Comparison of ENCODE assay signal across 10 cellular contexts in the genomic region with DNA sequence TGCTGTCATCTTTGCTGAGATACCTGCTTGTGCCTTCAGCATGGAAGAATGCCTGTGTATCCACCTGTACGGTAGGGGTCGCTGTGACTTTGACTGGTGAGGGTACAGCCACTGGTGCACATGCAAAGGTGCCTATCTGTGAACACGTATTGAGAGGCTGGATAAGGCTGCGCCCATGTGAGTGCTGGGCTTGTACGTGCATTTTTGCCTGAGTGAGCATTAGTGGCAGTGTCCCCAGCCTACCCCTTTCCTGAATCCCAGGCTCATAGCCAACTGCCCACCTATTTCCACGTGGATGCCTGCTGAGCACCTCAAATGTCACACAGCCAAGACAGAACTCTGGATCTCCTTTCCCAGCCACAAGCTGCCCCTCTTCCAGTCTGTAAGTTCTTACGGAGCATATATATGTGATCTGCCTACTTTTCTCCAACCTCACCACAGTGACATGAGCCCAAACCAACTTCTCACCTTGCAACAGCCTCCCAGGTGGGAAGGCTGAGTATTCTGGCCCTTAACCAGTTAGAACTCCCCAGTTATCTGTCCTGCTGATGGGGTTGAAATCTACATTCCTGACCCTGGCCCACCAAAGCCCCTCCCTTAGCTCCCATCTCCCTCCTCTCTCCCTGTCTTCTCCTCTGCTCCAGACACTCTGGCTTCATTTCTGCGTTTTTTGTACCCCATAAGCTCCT. TPM values are rescaled to one million over a fixed set of nuclear protein-coding genes. Genes with fewer than 3 reads are reported as not detected.
DNase-seq lines count a peak whose midpoint lies in the region; ATAC-seq, FAIRE-seq and TF ChIP-seq lines count a peak whose summit lies in the region.
"Had no signal": no experiment of that assay in that cellular context is flagged by ENCODE, and none has a peak within 500 bp of the region (broad histone marks: within the 10 kb centered on the region; RNA-seq: fewer than 3 reads in every experiment).

No MANE protein-coding gene starts in this region.

- H3K36me3 ChIP-seq in HepG2 (replicated peaks in 1 of 2; ENCODE audit: control insufficient read depth in 1 of 2, insufficient read depth in 2 of 2, low read length in 2 of 2) (no peaks in the 10 kb centered on the region; a peak in 1 of 5 replicates), right lobe of liver (no peaks in the 10 kb centered on the region), GM12878 (ENCODE audit: control insufficient read depth in 2 of 2, insufficient read depth in 2 of 2, low read length in 1 of 2) (no peaks in the 10 kb centered on the region), right atrium auricular region (no peaks in the 10 kb centered on the region)

- H3K9me3 ChIP-seq in HepG2 (ENCODE audit: low read length) (peaks cover 9% of the 10 kb centered on the region; the same call in 1 of the 2 replicates), right lobe of liver (no peaks in the 10 kb centered on the region), GM12878 (replicated peaks; ENCODE audit: control insufficient read depth, insufficient read depth, low read length) (peaks cover 2% of the 10 kb centered on the region; the same call in 1 of the 3 replicates), right atrium auricular region (peaks cover 0 to 4% of the 10 kb centered on the region in 2 donors)

- H3K4me1 ChIP-seq in HepG2 (ENCODE audit: insufficient read depth, low read length) (peaks cover 70% of the 10 kb centered on the region), right lobe of liver (peaks cover 0 to 59% (median 28%) of the 10 kb centered on the region in 4 donors), GM12878 (ENCODE audit: control insufficient read depth, insufficient read depth, low read length) (no peaks in the 10 kb centered on the region), right atrium auricular region (peaks cover 0 to 16% of the 10 kb centered on the region in 2 donors)

- H3K4me1 Mint-ChIP-seq in T-helper 2 cell treated with Interferon-gamma antibody and Interleukin-4, amounts not matched to agents 5 μg/mL and 100 μg/mL, for 36 hours (ENCODE audit: low read depth) = peaks cover 6% of the 10 kb centered on the region

- H3K4me3 Mint-ChIP-seq in T-helper 2 cell treated with Interferon-gamma antibody and Interleukin-4, amounts not matched to agents 5 μg/mL and 100 μg/mL, for 36 hours = no peak overlapping the region

- TF ChIP-seq RAD21 in HepG2 (CRISPR knock-in tag; IDR thresholded peaks at IDR 0.05) = no peak
- TF ChIP-seq RAD21 in GM12878 (IDR thresholded peaks at IDR 0.05; ENCODE audit: insufficient read depth, low read depth, low read length) = no peak

- BruUV-seq in HepG2 (replicated peaks; lab: Mats Ljungman, UMichigan) = no TSS peak
- no TSS peak for BruUV-seq in GM12878 (replicated peaks; lab: Mats Ljungman, UMichigan)

- TF ChIP-seq POLR2A in HepG2 (IDR thresholded peaks at IDR 0.05; ENCODE audit: insufficient read depth in 1 of 2, low read depth in 2 of 2, low read length in 2 of 2) (peak in 1 of 2 experiments; percentile 89), right lobe of liver (IDR thresholded peaks at IDR 0.05) (no peak), GM12878 (IDR thresholded peaks at IDR 0.05; ENCODE audit: low read depth, low read length) (no peak)

- in situ Hi-C loops in HepG2 (cut with HindIII; ENCODE audit: extremely low pct_ligation_motif_present, low pct_unique_long_range_greater_than_20kb) (no loop called here), GM12878 (cut with MboI) (no loop called here)

- H3K79me2 ChIP-seq in HepG2 (ENCODE audit: insufficient read depth, low read length) (peaks cover 8% of the 10 kb centered on the region), GM12878 (ENCODE audit: control insufficient read depth, insufficient read depth, low read length) (no peaks in the 10 kb centered on the region)

- intact Hi-C loops in HepG2 (cut with micrococcal nuclease; ENCODE audit: unreplicated experiment) = loop anchor here (1.0 kb wide), 1 partner anchor 19 kb away; a partner anchor contains a TSS
- intact Hi-C loops in right lobe of liver (cut with DNase I) = no loop called here
- intact Hi-C loops in GM12878 (cut with micrococcal nuclease; ENCODE audit: unreplicated experiment) = no loop called here

- peak overlapping the region; percentile 71 for H3K27ac ChIP-seq in HepG2 (ENCODE audit: extremely low read length, insufficient read depth, low read length)
- H3K27ac ChIP-seq in right lobe of liver = no peak overlapping the region
- H3K27ac ChIP-seq in GM12878 (ENCODE audit: control insufficient read depth, insufficient read depth) = no peak overlapping the region
- H3K27ac ChIP-seq in right atrium auricular region = peak overlapping the region in 1 of 2 donors; percentile 68

- H3K27ac Mint-ChIP-seq in T-helper 2 cell treated with Interferon-gamma antibody and Interleukin-4, amounts not matched to agents 5 μg/mL and 100 μg/mL, for 36 hours = no peak overlapping the region
- H3K27ac Mint-ChIP-seq: CD4-positive, alpha-beta T cell had no signal

- peak overlapping the region; percentile 64 for H2AFZ ChIP-seq in HepG2 (ENCODE audit: low read length)
- no peak overlapping the region for H2AFZ ChIP-seq in GM12878 (ENCODE audit: control insufficient read depth, low read depth, low read length)

- TF ChIP-seq CTCF in HepG2 (CRISPR knock-in tag; IDR thresholded peaks at IDR 0.05) (peak; percentile 97), right lobe of liver (IDR thresholded peaks at IDR 0.05) (peak in 1 of 4 donors; percentile 22), GM12878 (IDR thresholded peaks at IDR 0.05 in 2 of 3, conservative IDR thresholded peaks at IDR 0.05 in 1 of 3; ENCODE audit: control insufficient read depth in 2 of 3, extremely low read depth in 1 of 3, insufficient read depth in 1 of 3, low read depth in 3 of 3, low read length in 3 of 3) (peak in 2 of 3 experiments; percentile 2 to 19; a peak in 2 of 6 replicates), right atrium auricular region (IDR thresholded peaks at IDR 0.05) (no peak)

- CTCF ChIA-PET in HepG2 (lab: Yijun Ruan, JAX; ENCODE audit: low intra/inter-chr PET ratio, low total read pairs) (interaction anchor here (1.1 kb wide), 1 partner anchor 9 kb away, joined by 3 read pairs; no protein-coding TSS in a partner anchor), GM12878 (lab: Yijun Ruan, JAX) (interaction anchor here (1.5 kb wide), 1 partner anchor 181 kb away, joined by 4 read pairs; no protein-coding TSS in a partner anchor)

- 42% methylated on average over 8 of the region's 8 CpGs for WGBS in HepG2 (ENCODE audit: low lambda C conversion rate)
- 66% methylated on average over 7 of the region's 8 CpGs for WGBS in right lobe of liver (ENCODE audit: insufficient coverage, low coverage, low lambda C conversion rate, missing lambda C conversion rate)
- WGBS in GM12878 (ENCODE audit: insufficient coverage, insufficient replicate concordance, low lambda C conversion rate, missing lambda C conversion rate) = 26% methylated on average over 8 of the region's 8 CpGs

- peak; percentile 68 for FAIRE-seq in HepG2 (lab: Jason Lieb, UNC)
- FAIRE-seq in GM12878 (lab: Jason Lieb, UNC) = no peak
- FAIRE-seq in frontal cortex (lab: Jason Lieb, UNC) = no peak

- POLR2A ChIA-PET in HepG2 (lab: Yijun Ruan, JAX) (interaction anchor here (0.7 to 1.5 kb wide), 8 partner anchors 14 to 300 kb away, joined by 3 to 5 read pairs (median 3); a partner anchor contains a TSS), GM12878 (lab: Charles Lee) (no interaction called here)

- SMC1A ChIA-PET in GM12878 (lab: Charles Lee; ENCODE audit: uncharacterized antibody, unreplicated experiment) = no interaction called here

- TF ChIP-seq EP300 in HepG2 (IDR thresholded peaks at IDR 0.05; ENCODE audit: low read depth in 2 of 2, low read length in 2 of 2) (no peak), HepG2 (CRISPR knock-in tag; IDR thresholded peaks at IDR 0.05; ENCODE audit: borderline replicate concordance) (no peak), GM12878 (IDR thresholded peaks at IDR 0.05; ENCODE audit: borderline replicate concordance in 1 of 2, control insufficient read depth in 1 of 2, low read depth in 2 of 2, low read length in 2 of 2) (no peak)

- DNase-seq in HepG2 (ENCODE audit: low spot score) (peak; percentile 82), right lobe of liver (no peak), GM12878 (ENCODE audit: low read depth, low spot score) (no peak), left kidney (ENCODE audit: low read depth, low spot score) (peak; percentile 66), NCI-H2196 treated with DMSO at 0.1 percent for 48 hours (lab: John Stamatoyannopoulos, UW; ENCODE audit: unreplicated experiment) (no peak), right atrium auricular region (ENCODE audit: low spot score) (no peak), frontal cortex (ENCODE audit: low spot score in 2 of 2) (no peak)
- DNase-seq in T-helper 2 cell treated with Interferon-gamma antibody and Interleukin-4, amounts not matched to agents 5 μg/mL and 100 μg/mL, for 36 hours (ENCODE audit: low spot score) = no peak
- DNase-seq: activated CD4-positive, alpha-beta T cell treated with anti-CD3 and anti-CD28 coated beads, Interleukin-2, amount 50 U/mL, for 48 hours; CD4-positive, alpha-beta T cell had no signal

- peaks cover 4% of the 10 kb centered on the region for H3K9me3 Mint-ChIP-seq in T-helper 2 cell treated with Interferon-gamma antibody and Interleukin-4, amounts not matched to agents 5 μg/mL and 100 μg/mL, for 36 hours

- H3K27me3 ChIP-seq in HepG2 (ENCODE audit: control insufficient read depth in 1 of 2, insufficient read depth in 2 of 2, low read length in 2 of 2) = no peaks in the 10 kb centered on the region; a peak in 2 of 5 replicates
- no peaks in the 10 kb centered on the region for H3K27me3 ChIP-seq in right lobe of liver
- peaks cover 3 to 11% of the 10 kb centered on the region in 2 experiments for H3K27me3 ChIP-seq in GM12878 (replicated peaks in 1 of 2; ENCODE audit: control insufficient read depth in 2 of 2, insufficient read depth in 2 of 2, low read length in 1 of 2)
- no peaks in the 10 kb centered on the region for H3K27me3 ChIP-seq in right atrium auricular region

- H3K27me3 Mint-ChIP-seq in T-helper 2 cell treated with Interferon-gamma antibody and Interleukin-4, amounts not matched to agents 5 μg/mL and 100 μg/mL, for 36 hours (ENCODE audit: low read depth) = peaks cover 59% of the 10 kb centered on the region

- RAD21 ChIA-PET in GM12878 (lab: Charles Lee; ENCODE audit: unreplicated experiment) = no interaction called here

- no peaks in the 10 kb centered on the region for H3K36me3 Mint-ChIP-seq in T-helper 2 cell treated with Interferon-gamma antibody and Interleukin-4, amounts not matched to agents 5 μg/mL and 100 μg/mL, for 36 hours (ENCODE audit: low read depth)

- H3K4me2 ChIP-seq in HepG2 (ENCODE audit: low read depth, low read length) = peak overlapping the region; percentile 98
- H3K4me2 ChIP-seq in GM12878 (ENCODE audit: control insufficient read depth, insufficient read depth) = no peak overlapping the region

- ATAC-seq in HepG2 (peak; percentile 55), right lobe of liver (no peak), GM12878 (no peak)

- peak overlapping the region; percentile 80 for H3K9ac ChIP-seq in HepG2 (ENCODE audit: insufficient read depth, low read depth, low read length)
- H3K9ac ChIP-seq in GM12878 (ENCODE audit: control insufficient read depth, insufficient read depth, low read length) = no peak overlapping the region

- H3K4me3 ChIP-seq in HepG2 (replicated peaks in 1 of 3; ENCODE audit: insufficient read depth in 1 of 3, low read depth in 2 of 3, low read length in 3 of 3) = peak overlapping the region; percentile 69 to 92 (median 70)
- no peak overlapping the region for H3K4me3 ChIP-seq in right lobe of liver
- no peak overlapping the region for H3K4me3 ChIP-seq in GM12878
- H3K4me3 ChIP-seq in right atrium auricular region = no peak overlapping the region

- no peaks in the 10 kb centered on the region for H4K20me1 ChIP-seq in HepG2 (ENCODE audit: insufficient read depth, low read length)
- no peaks in the 10 kb centered on the region for H4K20me1 ChIP-seq in GM12878 (ENCODE audit: control insufficient read depth, insufficient read depth)

RNA-seq across cellular contexts. Expression of a gene that starts 1.1 kb away (rescaled TPM):
- total RNA-seq in HepG2 (2016; rRNA removed; fragmentation: Illumina TruSeq; extraction: Trizol) (9.6 and 16.0 TPM in 2 replicates), right lobe of liver (10 to 100 TPM; 35.4 to 47.3 (median 42.7) TPM), GM12878 (2014; rRNA removed) (not detected in 2 replicates), GM12878 (2014; rRNA removed; fragmentation: Illumina TruSeq; extraction: Trizol) (not detected in 2 replicates), GM12878 (2021) (not detected in 2 replicates), right atrium auricular region (1 to 10 TPM; 5.6 to 6.4 TPM), frontal cortex (3.7 TPM)
- total RNA-seq in HepG2 (2016; cell fraction: cytosol; rRNA removed; fragmentation: Illumina TruSeq; extraction: Trizol; ENCODE audit: low read depth) = 12.4 and 15.5 TPM in 2 replicates
- total RNA-seq in HepG2 (2016; cell fraction: insoluble cytoplasmic fraction; rRNA removed; fragmentation: Illumina TruSeq; extraction: Trizol) = 7.8 and 15.9 TPM in 2 replicates
- 13.5 and 14.9 TPM in 2 replicates for total RNA-seq in HepG2 (2016; cell fraction: membrane; rRNA removed; fragmentation: Illumina TruSeq; extraction: Trizol)
- 16.7 and 19.1 TPM in 2 replicates for total RNA-seq in HepG2 (2016; cell fraction: nucleus; rRNA removed; fragmentation: Illumina TruSeq; extraction: Trizol)
- polyA plus RNA-seq in HepG2 (2011; rRNA removed) (16.7 and 18.4 TPM in 2 replicates), GM12878 (2011; rRNA removed) (not detected in 2 replicates), GM12878 (2014; fragmentation: Illumina TruSeq; extraction: Trizol) (not detected in 2 replicates), GM12878 (2014; fragmentation: Nextera tagmentation; extraction: Ambion mirVana) (not detected), GM12878 (2014; rRNA removed) (not detected in 2 replicates), GM12878 (2016; fragmentation: Nextera tagmentation; extraction: Ambion mirVana) (not detected)
- 13.3 and 15.0 TPM in 2 replicates for polyA plus RNA-seq in HepG2 (2011; cell fraction: cytosol; rRNA removed)
- 17.7 and 19.3 TPM in 2 replicates for polyA plus RNA-seq in HepG2 (2011; cell fraction: nucleus; rRNA removed)
- 9.6 and 17.7 TPM in 2 replicates for polyA plus RNA-seq in HepG2 (2012)
- polyA plus RNA-seq in HepG2 (2016; cell fraction: cytosol; fragmentation: Illumina TruSeq; extraction: Trizol; ENCODE audit: low read depth) = 13.4 and 16.9 TPM in 2 replicates
- polyA plus RNA-seq in HepG2 (2016; cell fraction: insoluble cytoplasmic fraction; fragmentation: Illumina TruSeq; extraction: Trizol; ENCODE audit: low read depth) = 8.0 and 9.1 TPM in 2 replicates
- polyA plus RNA-seq in HepG2 (2016; cell fraction: membrane; fragmentation: Illumina TruSeq; extraction: Trizol; ENCODE audit: low read depth) = 10.5 and 11.4 TPM in 2 replicates
- 19.6 and 21.1 TPM in 2 replicates for polyA plus RNA-seq in HepG2 (2016; cell fraction: nucleus; fragmentation: Illumina TruSeq; extraction: Trizol; ENCODE audit: insufficient read depth, low read depth)
- polyA minus RNA-seq in HepG2 (2011; rRNA and poly(A)+ RNA removed; ENCODE audit: low replicate concordance) = 56.1 TPM in 1 of 2 replicates, not detected in the other
- 17.8 and 20.0 TPM in 2 replicates for polyA minus RNA-seq in HepG2 (2011; cell fraction: cytosol; rRNA and poly(A)+ RNA removed)
- 22.7 and 27.8 TPM in 2 replicates for polyA minus RNA-seq in HepG2 (2011; cell fraction: nucleus; rRNA and poly(A)+ RNA removed)
- total RNA-seq in GM12878 (2013; cell fraction: nucleolus; rRNA removed) = not detected in 2 replicates
- polyA plus RNA-seq in GM12878 (2011; ENCODE audit: low read depth) = not detected
- not detected in 2 replicates for polyA plus RNA-seq in GM12878 (2011; cell fraction: cytosol; rRNA removed)
- not detected in 2 replicates for polyA plus RNA-seq in GM12878 (2011; cell fraction: nucleus; rRNA removed)
- polyA plus RNA-seq in GM12878 (2012) = not detected in 2 replicates
- polyA minus RNA-seq in GM12878 (2011; rRNA and poly(A)+ RNA removed) = not detected in 2 replicates
- not detected in 2 replicates for polyA minus RNA-seq in GM12878 (2011; cell fraction: cytosol; rRNA and poly(A)+ RNA removed)
- not detected in 2 replicates for polyA minus RNA-seq in GM12878 (2011; cell fraction: nucleus; rRNA and poly(A)+ RNA removed)
- total RNA-seq: CD4-positive, alpha-beta T cell had no signal

RNA-seq across cellular contexts. Expression of a gene that starts 19.1 kb away (rescaled TPM):
- total RNA-seq in HepG2 (2016; rRNA removed; fragmentation: Illumina TruSeq; extraction: Trizol) (25.5 and 31.0 TPM in 2 replicates), right lobe of liver (1 to 10 TPM; 3.1 to 10.0 (median 5.2) TPM), GM12878 (2014; rRNA removed) (23.1 and 25.8 TPM in 2 replicates), GM12878 (2014; rRNA removed; fragmentation: Illumina TruSeq; extraction: Trizol) (14.6 and 14.8 TPM in 2 replicates), GM12878 (2021) (14.3 and 15.5 TPM in 2 replicates), right atrium auricular region (10 to 100 TPM; 11.3 to 12.1 TPM), frontal cortex (51.0 TPM)
- total RNA-seq in HepG2 (2016; cell fraction: cytosol; rRNA removed; fragmentation: Illumina TruSeq; extraction: Trizol; ENCODE audit: low read depth) = 5.6 and 7.0 TPM in 2 replicates
- 26.0 and 33.1 TPM in 2 replicates for total RNA-seq in HepG2 (2016; cell fraction: insoluble cytoplasmic fraction; rRNA removed; fragmentation: Illumina TruSeq; extraction: Trizol)
- total RNA-seq in HepG2 (2016; cell fraction: membrane; rRNA removed; fragmentation: Illumina TruSeq; extraction: Trizol) = 12.6 and 14.4 TPM in 2 replicates
- 15.4 and 17.9 TPM in 2 replicates for total RNA-seq in HepG2 (2016; cell fraction: nucleus; rRNA removed; fragmentation: Illumina TruSeq; extraction: Trizol)
- polyA plus RNA-seq in HepG2 (2011; rRNA removed) (11.3 and 12.9 TPM in 2 replicates), GM12878 (2011; rRNA removed) (19.8 and 24.7 TPM in 2 replicates), GM12878 (2014; fragmentation: Illumina TruSeq; extraction: Trizol) (12.8 and 14.1 TPM in 2 replicates), GM12878 (2014; fragmentation: Nextera tagmentation; extraction: Ambion mirVana) (1 to 10 TPM; 3.8 to 6.2 TPM), GM12878 (2014; rRNA removed) (16.2 and 16.7 TPM in 2 replicates), GM12878 (2016; fragmentation: Nextera tagmentation; extraction: Ambion mirVana) (10 to 100 TPM; 20.8 to 22.3 TPM)
- 9.0 and 10.2 TPM in 2 replicates for polyA plus RNA-seq in HepG2 (2011; cell fraction: cytosol; rRNA removed)
- polyA plus RNA-seq in HepG2 (2011; cell fraction: nucleus; rRNA removed) = 4.4 and 5.3 TPM in 2 replicates
- polyA plus RNA-seq in HepG2 (2012) = 10.7 and 12.3 TPM in 2 replicates
- polyA plus RNA-seq in HepG2 (2016; cell fraction: cytosol; fragmentation: Illumina TruSeq; extraction: Trizol; ENCODE audit: low read depth) = 3.9 and 4.7 TPM in 2 replicates
- 28.1 and 30.7 TPM in 2 replicates for polyA plus RNA-seq in HepG2 (2016; cell fraction: insoluble cytoplasmic fraction; fragmentation: Illumina TruSeq; extraction: Trizol; ENCODE audit: low read depth)
- 7.3 and 9.0 TPM in 2 replicates for polyA plus RNA-seq in HepG2 (2016; cell fraction: membrane; fragmentation: Illumina TruSeq; extraction: Trizol; ENCODE audit: low read depth)
- polyA plus RNA-seq in HepG2 (2016; cell fraction: nucleus; fragmentation: Illumina TruSeq; extraction: Trizol; ENCODE audit: insufficient read depth, low read depth) = 18.2 and 18.6 TPM in 2 replicates
- polyA minus RNA-seq in HepG2 (2011; rRNA and poly(A)+ RNA removed; ENCODE audit: low replicate concordance) = 9.2 and 11.2 TPM in 2 replicates
- polyA minus RNA-seq in HepG2 (2011; cell fraction: cytosol; rRNA and poly(A)+ RNA removed) = 10.6 and 11.6 TPM in 2 replicates
- polyA minus RNA-seq in HepG2 (2011; cell fraction: nucleus; rRNA and poly(A)+ RNA removed) = 12.6 and 13.1 TPM in 2 replicates
- 19.6 and 20.3 TPM in 2 replicates for total RNA-seq in GM12878 (2013; cell fraction: nucleolus; rRNA removed)
- polyA plus RNA-seq in GM12878 (2011; ENCODE audit: low read depth) = 5.2 TPM
- polyA plus RNA-seq in GM12878 (2011; cell fraction: cytosol; rRNA removed) = 11.8 and 12.5 TPM in 2 replicates
- 7.0 and 8.5 TPM in 2 replicates for polyA plus RNA-seq in GM12878 (2011; cell fraction: nucleus; rRNA removed)
- 6.4 and 8.9 TPM in 2 replicates for polyA plus RNA-seq in GM12878 (2012)
- polyA minus RNA-seq in GM12878 (2011; rRNA and poly(A)+ RNA removed) = 12.6 and 13.1 TPM in 2 replicates
- 4.7 and 7.5 TPM in 2 replicates for polyA minus RNA-seq in GM12878 (2011; cell fraction: cytosol; rRNA and poly(A)+ RNA removed)
- 6.2 and 9.7 TPM in 2 replicates for polyA minus RNA-seq in GM12878 (2011; cell fraction: nucleus; rRNA and poly(A)+ RNA removed)

RNA-seq across cellular contexts. Expression of a gene that starts 57.1 kb away (rescaled TPM):
- 27.9 and 66.5 TPM in 2 replicates for total RNA-seq in HepG2 (2016; rRNA removed; fragmentation: Illumina TruSeq; extraction: Trizol)
- total RNA-seq in HepG2 (2016; cell fraction: cytosol; rRNA removed; fragmentation: Illumina TruSeq; extraction: Trizol; ENCODE audit: low read depth) = 23.8 and 30.4 TPM in 2 replicates
- 29.2 and 65.4 TPM in 2 replicates for total RNA-seq in HepG2 (2016; cell fraction: insoluble cytoplasmic fraction; rRNA removed; fragmentation: Illumina TruSeq; extraction: Trizol)
- total RNA-seq in HepG2 (2016; cell fraction: membrane; rRNA removed; fragmentation: Illumina TruSeq; extraction: Trizol) = 25.6 and 35.7 TPM in 2 replicates
- total RNA-seq in HepG2 (2016; cell fraction: nucleus; rRNA removed; fragmentation: Illumina TruSeq; extraction: Trizol) = 59.9 and 65.1 TPM in 2 replicates
- polyA plus RNA-seq in HepG2 (2011; rRNA removed) = 63.3 and 76.0 TPM in 2 replicates
- 40.8 and 74.9 TPM in 2 replicates for polyA plus RNA-seq in HepG2 (2011; cell fraction: cytosol; rRNA removed)
- polyA plus RNA-seq in HepG2 (2011; cell fraction: nucleus; rRNA removed) = 88.1 and 138 TPM in 2 replicates
- 42.2 and 59.1 TPM in 2 replicates for polyA plus RNA-seq in HepG2 (2012)
- polyA plus RNA-seq in HepG2 (2016; cell fraction: cytosol; fragmentation: Illumina TruSeq; extraction: Trizol; ENCODE audit: low read depth) = 25.1 and 35.1 TPM in 2 replicates
- 30.5 and 31.8 TPM in 2 replicates for polyA plus RNA-seq in HepG2 (2016; cell fraction: insoluble cytoplasmic fraction; fragmentation: Illumina TruSeq; extraction: Trizol; ENCODE audit: low read depth)
- polyA plus RNA-seq in HepG2 (2016; cell fraction: membrane; fragmentation: Illumina TruSeq; extraction: Trizol; ENCODE audit: low read depth) = 24.6 and 30.2 TPM in 2 replicates
- 99.0 and 99.2 TPM in 2 replicates for polyA plus RNA-seq in HepG2 (2016; cell fraction: nucleus; fragmentation: Illumina TruSeq; extraction: Trizol; ENCODE audit: insufficient read depth, low read depth)
- 0.42 and 193 TPM in 2 replicates for polyA minus RNA-seq in HepG2 (2011; rRNA and poly(A)+ RNA removed; ENCODE audit: low replicate concordance)
- 32.3 and 43.5 TPM in 2 replicates for polyA minus RNA-seq in HepG2 (2011; cell fraction: cytosol; rRNA and poly(A)+ RNA removed)
- 50.4 and 63.9 TPM in 2 replicates for polyA minus RNA-seq in HepG2 (2011; cell fraction: nucleus; rRNA and poly(A)+ RNA removed)
- total RNA-seq in right lobe of liver = 10 to 100 TPM in 3 of 6 experiments, 1 to 10 TPM in 3; 3.7 to 14.6 (median 9.3) TPM
- 0.95 and 1.1 TPM in 2 replicates for total RNA-seq in GM12878 (2013; cell fraction: nucleolus; rRNA removed)
- not detected in 2 replicates for total RNA-seq in GM12878 (2014; rRNA removed)
- total RNA-seq in GM12878 (2014; rRNA removed; fragmentation: Illumina TruSeq; extraction: Trizol) = 0.09 TPM in 1 of 2 replicates, not detected in the other
- total RNA-seq in GM12878 (2021) = 0.48 TPM in 1 of 2 replicates, not detected in the other
- 0.16 TPM for polyA plus RNA-seq in GM12878 (2011; ENCODE audit: low read depth)
- polyA plus RNA-seq in GM12878 (2011; rRNA removed) = 0.45 and 0.76 TPM in 2 replicates
- polyA plus RNA-seq in GM12878 (2011; cell fraction: cytosol; rRNA removed) = 0.55 and 0.66 TPM in 2 replicates
- 0.89 and 1.2 TPM in 2 replicates for polyA plus RNA-seq in GM12878 (2011; cell fraction: nucleus; rRNA removed)
- 0.08 TPM in 2 replicates for polyA plus RNA-seq in GM12878 (2012)
- polyA plus RNA-seq in GM12878 (2014; fragmentation: Illumina TruSeq; extraction: Trizol) = 0.03 TPM in 1 of 2 replicates, not detected in the other
- under 1 TPM; 0.04 to 0.05 TPM for polyA plus RNA-seq in GM12878 (2014; fragmentation: Nextera tagmentation; extraction: Ambion mirVana)
- 0.06 and 0.24 TPM in 2 replicates for polyA plus RNA-seq in GM12878 (2014; rRNA removed)
- not detected for polyA plus RNA-seq in GM12878 (2016; fragmentation: Nextera tagmentation; extraction: Ambion mirVana)
- 0.73 and 0.98 TPM in 2 replicates for polyA minus RNA-seq in GM12878 (2011; rRNA and poly(A)+ RNA removed)
- 0.27 and 0.52 TPM in 2 replicates for polyA minus RNA-seq in GM12878 (2011; cell fraction: cytosol; rRNA and poly(A)+ RNA removed)
- polyA minus RNA-seq in GM12878 (2011; cell fraction: nucleus; rRNA and poly(A)+ RNA removed) = 0.86 and 1.1 TPM in 2 replicates
- total RNA-seq in right atrium auricular region = 1 to 10 TPM in 1 of 2 donors, under 1 TPM in 1; 0.37 to 1.5 TPM
- 10.2 TPM for total RNA-seq in frontal cortex

Comparison
In these comparisons a context has a peak if more than half of its experiments do, and no peak if none do; other contexts are left out.
1. DNase-seq: peak in HepG2 (single experiment) and left kidney (single experiment); none in right lobe of liver (0 of 3), GM12878 (single experiment), NCI-H2196 treated with DMSO at 0.1 percent for 48 hours (single experiment), T-helper 2 cell treated with Interferon-gamma antibody and Interleukin-4, amounts not matched to agents 5 μg/mL and 100 μg/mL, for 36 hours (single experiment), right atrium auricular region (single experiment) and frontal cortex (0 of 2).
2. H3K4me3 ChIP-seq: peak in HepG2 (3 of 3); none in right lobe of liver (0 of 3), GM12878 (single experiment) and right atrium auricular region (0 of 2).
3. CTCF ChIP-seq: peak in HepG2 (single experiment) and GM12878 (2 of 3); none in right atrium auricular region (0 of 2).